ENCODE assay signal across 7 cellular contexts in the genomic region with DNA sequence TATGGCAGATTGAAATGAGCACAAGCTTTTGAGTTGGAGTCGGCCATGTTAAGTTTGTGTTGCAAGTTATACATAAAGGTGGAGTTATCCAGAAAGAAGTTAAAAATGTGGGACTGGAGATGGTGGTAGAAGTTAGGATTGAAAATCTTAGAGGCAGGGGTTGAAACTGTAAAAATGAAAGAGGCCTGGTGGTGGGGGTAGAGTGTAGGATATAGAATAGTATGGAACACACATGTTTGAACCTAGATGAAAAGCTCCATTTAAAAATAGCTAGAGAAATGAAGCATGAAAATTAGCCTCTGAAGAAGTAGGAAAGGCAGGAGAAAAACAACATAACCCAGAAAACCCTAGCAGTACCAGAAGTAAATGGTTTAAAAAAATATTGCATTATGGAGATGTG.
A peak's percentile ranks its signal among the peaks of the same experiment; 100 is the strongest.
DNase-seq lines count a peak whose midpoint lies in the region; ATAC-seq, FAIRE-seq and TF ChIP-seq lines count a peak whose summit lies in the region.

No MANE protein-coding gene starts in this region.

- peaks cover 10% of the 10 kb centered on the region for H3K4me1 Mint-ChIP-seq in nephron progenitor cell

- H2AFZ ChIP-seq in K562 (ENCODE audit: low read depth, low read length) = no peak overlapping the region

- intact Hi-C loops in K562 (cut with micrococcal nuclease) = loop anchor here (2.0 to 10.0 kb wide), 2 partner anchors 167 to 339 kb away; no protein-coding TSS in a partner anchor

- H3K4me3 ChIP-seq in GM06990 (replicated peaks; ENCODE audit: low read depth, low read length) = no peak overlapping the region
- no peak overlapping the region for H3K4me3 ChIP-seq in K562

- in situ Hi-C loops in K562 (cut with MboI) = no loop called here

- no peaks in the 10 kb centered on the region for H3K36me3 ChIP-seq in GM06990 (ENCODE audit: control insufficient read depth, insufficient read depth, low read length)
- no peaks in the 10 kb centered on the region for H3K36me3 ChIP-seq in K562 (ENCODE audit: control insufficient read depth, insufficient read depth, low read length)

- no peak for TF ChIP-seq EP300 in K562 (IDR thresholded peaks at IDR 0.05; ENCODE audit: low read length)

- H3K27ac ChIP-seq in K562 (ENCODE audit: extremely low read depth, low read depth, low read length) = no peak overlapping the region

- WGBS in K562 (ENCODE audit: insufficient coverage, low coverage, missing lambda C conversion rate) = 0% methylated on average over 1 of the region's 1 CpG

- CTCF ChIA-PET in K562 (lab: Yijun Ruan, JAX; ENCODE audit: low intra/inter-chr PET ratio) = interaction anchor here (1.2 to 1.7 kb wide), 4 partner anchors 165 to 173 kb away, joined by 5 to 9 read pairs (median 7); no protein-coding TSS in a partner anchor

- TF ChIP-seq POLR2A in K562 (conservative IDR thresholded peaks at IDR 0.05) = no peak

- peak; percentile 73 for ATAC-seq in K562
- no peak for ATAC-seq in GM19324 (IDR thresholded peaks at IDR 0.05; ENCODE audit: low FRiP score, unreplicated experiment)
- no peak for ATAC-seq in GM18502 (IDR thresholded peaks at IDR 0.05; ENCODE audit: poor library complexity, unreplicated experiment)

- no peak overlapping the region for H3K9ac ChIP-seq in K562 (ENCODE audit: insufficient read depth in 1 of 2, low read depth in 2 of 2, low read length in 2 of 2)

- no peaks in the 10 kb centered on the region for H3K4me1 ChIP-seq in K562 (replicated peaks in 1 of 2; ENCODE audit: control insufficient read depth in 2 of 2, insufficient read depth in 2 of 2, low read length in 2 of 2)

- TF ChIP-seq CTCF in GM06990 (IDR thresholded peaks at IDR 0.05; ENCODE audit: insufficient read depth, low read length, poor library complexity, severe bottlenecking) (peak; percentile 26), K562 (IDR thresholded peaks at IDR 0.05 in 2 of 3, conservative IDR thresholded peaks at IDR 0.05 in 1 of 3; ENCODE audit: insufficient read depth in 2 of 3, low read depth in 1 of 3, low read length in 3 of 3) (peak; percentile 20 to 50 (median 25); a peak in 2 of 6 replicates), nephron progenitor cell (IDR thresholded peaks at IDR 0.05) (peak; percentile 31)

- H3K4me3 Mint-ChIP-seq in nephron progenitor cell = no peak overlapping the region

- H3K9me3 Mint-ChIP-seq in nephron progenitor cell = no peaks in the 10 kb centered on the region

- H3K36me3 Mint-ChIP-seq in nephron progenitor cell (ENCODE audit: low read depth) = no peaks in the 10 kb centered on the region

- no TSS peak for BruUV-seq in K562 (replicated peaks; lab: Mats Ljungman, UMichigan)

- POLR2A ChIA-PET in K562 (lab: Yijun Ruan, JAX) = interaction anchor here (0.7 to 1.0 kb wide), 3 partner anchors 10 to 165 kb away, joined by 3 read pairs; no protein-coding TSS in a partner anchor

- no peak overlapping the region for H3K4me2 ChIP-seq in K562 (ENCODE audit: insufficient read depth, low read length)

- H3K9me3 ChIP-seq in K562 (replicated peaks; ENCODE audit: control insufficient read depth, insufficient read depth, low read depth, low read length) = no peaks in the 10 kb centered on the region

- H3K27me3 ChIP-seq in GM06990 (replicated peaks; ENCODE audit: control insufficient read depth, insufficient read depth, low read length) (no peaks in the 10 kb centered on the region), K562 (ENCODE audit: control insufficient read depth in 2 of 2, insufficient read depth in 2 of 2, low read length in 2 of 2) (no peaks in the 10 kb centered on the region)

- peak; percentile 58 for FAIRE-seq in K562 (lab: Jason Lieb, UNC)

- no peaks in the 10 kb centered on the region for H4K20me1 ChIP-seq in K562 (replicated peaks; ENCODE audit: control insufficient read depth, insufficient read depth, low read length)

- H3K27me3 Mint-ChIP-seq in nephron progenitor cell (ENCODE audit: low read depth, poor library complexity) = no peaks in the 10 kb centered on the region

- DNase-seq in GM06990 (ENCODE audit: extremely low read depth, insufficient read length) = no peak
- peak; percentile 43 for DNase-seq in LHCN-M2 (ENCODE audit: low read depth)
- DNase-seq in K562 (ENCODE audit: extremely low read depth in 1 of 4, low spot score in 3 of 4) = peak in 2 of 4 experiments; percentile 6 to 15
- no peak for DNase-seq in nephron progenitor cell
- DNase-seq in stimulated activated CD4-positive, alpha-beta T cell treated with anti-CD3 and anti-CD28 coated beads, Interleukin-15, amount 100 ng/mL, for 24 hours = no peak

- no peaks in the 10 kb centered on the region for H3K9me1 ChIP-seq in K562 (ENCODE audit: control insufficient read depth, insufficient read depth, low read length)

- H3K27ac Mint-ChIP-seq in nephron progenitor cell = no peak overlapping the region

- TF ChIP-seq RAD21 in K562 (CRISPR knock-in tag; conservative IDR thresholded peaks at IDR 0.05 in 1 of 2, IDR thresholded peaks at IDR 0.05 in 1 of 2) = peak; percentile 51 to 53

- H3K79me2 ChIP-seq in K562 (ENCODE audit: control insufficient read depth, insufficient read depth, low read length) = no peaks in the 10 kb centered on the region

TF ChIP-seq in K562, 482 proteins besides CTCF, POLR2A, EP300 and RAD21:
- no peak for TF ChIP-seq FOXM1 (IDR thresholded peaks at IDR 0.05; ENCODE audit: low read depth)
- no peak for TF ChIP-seq FOXM1 (CRISPR knock-in tag; IDR thresholded peaks at IDR 0.05; ENCODE audit: low read depth)
- TF ChIP-seq, protein P1, sequence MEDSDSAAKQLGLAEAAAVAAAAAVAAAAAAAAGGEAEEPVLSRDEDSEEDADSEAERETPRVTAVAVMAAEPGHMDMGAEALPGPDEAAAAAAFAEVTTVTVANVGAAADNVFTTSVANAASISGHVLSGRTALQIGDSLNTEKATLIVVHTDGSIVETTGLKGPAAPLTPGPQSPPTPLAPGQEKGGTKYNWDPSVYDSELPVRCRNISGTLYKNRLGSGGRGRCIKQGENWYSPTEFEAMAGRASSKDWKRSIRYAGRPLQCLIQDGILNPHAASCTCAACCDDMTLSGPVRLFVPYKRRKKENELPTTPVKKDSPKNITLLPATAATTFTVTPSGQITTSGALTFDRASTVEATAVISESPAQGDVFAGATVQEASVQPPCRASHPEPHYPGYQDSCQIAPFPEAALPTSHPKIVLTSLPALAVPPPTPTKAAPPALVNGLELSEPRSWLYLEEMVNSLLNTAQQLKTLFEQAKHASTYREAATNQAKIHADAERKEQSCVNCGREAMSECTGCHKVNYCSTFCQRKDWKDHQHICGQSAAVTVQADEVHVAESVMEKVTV (CRISPR knock-in tag; IDR thresholded peaks at IDR 0.05) = peak; percentile 25; the same call in 1 of the 2 replicates
- TF ChIP-seq, protein P2, sequence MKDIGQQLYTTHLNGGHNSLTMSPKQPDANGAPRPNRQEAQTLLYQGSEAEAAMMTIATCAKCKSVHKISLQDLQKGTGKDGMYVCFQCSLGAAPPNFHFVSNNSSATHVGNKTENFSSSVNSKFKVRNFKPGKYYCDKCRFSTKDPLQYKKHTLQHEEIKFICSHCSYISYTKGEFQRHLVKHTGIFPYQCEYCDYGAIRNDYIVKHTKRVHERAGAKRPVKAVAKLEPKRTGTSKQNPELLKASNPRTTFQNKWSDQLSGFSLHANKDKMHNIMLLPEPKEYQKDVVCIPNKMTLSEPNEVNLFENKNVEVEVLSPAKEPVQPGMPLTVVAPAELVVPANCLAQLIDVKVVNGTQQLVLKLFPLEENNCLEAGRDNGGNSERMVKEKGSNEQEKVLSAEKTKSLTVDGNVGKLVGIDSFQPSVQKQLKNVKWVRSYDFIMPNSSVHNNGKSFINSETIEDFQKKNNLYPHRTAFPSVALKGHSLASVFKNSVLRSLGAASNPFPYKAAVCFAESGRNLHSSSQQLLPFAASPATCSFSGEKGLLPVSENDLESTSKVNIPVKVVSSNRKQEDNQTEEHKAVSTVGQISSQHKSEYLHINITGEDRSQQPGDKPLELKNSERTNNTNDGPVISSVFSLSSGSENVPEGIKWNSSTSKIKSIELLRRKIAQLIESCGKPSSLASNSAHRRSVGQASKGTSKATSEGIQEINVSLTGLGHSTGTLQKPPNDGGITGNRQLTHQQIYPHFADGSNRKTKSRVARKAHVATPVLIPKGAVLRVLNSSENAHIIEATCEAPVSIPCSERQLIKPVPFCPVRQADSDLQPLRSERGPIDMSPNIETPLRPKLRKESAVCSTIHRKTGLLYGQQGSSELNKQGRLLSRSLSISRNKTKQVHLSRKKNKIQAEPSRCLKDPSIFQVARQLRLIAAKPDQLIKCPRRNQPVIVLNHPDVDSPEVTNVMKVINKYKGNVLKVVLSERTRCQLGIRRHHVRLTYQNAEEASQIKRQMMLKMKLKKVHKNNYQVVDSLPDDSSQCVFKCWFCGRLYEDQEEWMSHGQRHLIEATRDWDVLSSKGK (CRISPR knock-in tag; IDR thresholded peaks at IDR 0.05) = no peak
- no peak for TF ChIP-seq CEBPG (CRISPR knock-in tag; IDR thresholded peaks at IDR 0.05)
- no peak for TF ChIP-seq CEBPG (tag; conservative IDR thresholded peaks at IDR 0.05 in 1 of 2, IDR thresholded peaks at IDR 0.05 in 1 of 2)
TF ChIP-seq in K562: peak in this region for 1.
